ENCODE assay signal across 4 cellular contexts in genomic region chr10:19801369-19801768, GRCh38. TPM values are rescaled to one million over a fixed set of nuclear protein-coding genes. Genes with fewer than 3 reads are reported as not detected.
"Had no signal": no experiment of that assay in that cellular context is flagged by ENCODE, and none has a peak within 500 bp of the region (broad histone marks: within the 10 kb centered on the region; RNA-seq: fewer than 3 reads in every experiment).

No MANE protein-coding gene starts in this region.

- H3K4me3 ChIP-seq: GM12878 had no signal

- DNase-seq: GDM1, GF-D8 had no signal

- ATAC-seq: GM12878 had no signal

RNA-seq across cellular contexts. Expression of gene PLXDC2, which starts 14.9 kb away (rescaled TPM):
- total RNA-seq: G401 had no signal
